Comparison of ENCODE assay signal across 17 cellular contexts in genomic region chr7:3103614-3104399, GRCh38.
A peak's percentile ranks its signal among the peaks of the same experiment; 100 is the strongest.
DNase-seq lines count a peak whose midpoint lies in the region; ATAC-seq and TF ChIP-seq lines count a peak whose summit lies in the region.
"Had no signal": no experiment of that assay in that cellular context is flagged by ENCODE, and none has a peak within 500 bp of the region (broad histone marks: within the 10 kb centered on the region; RNA-seq: fewer than 3 reads in every experiment).

No MANE protein-coding gene starts in this region.

- ATAC-seq in activated naive CD4-positive, alpha-beta T cell treated with anti-CD3 and anti-CD28 coated beads, Interleukin-2, amount 50 U/mL, for 72 hours, result peak; percentile 20 to 57
- ATAC-seq in upper lobe of right lung (peak; percentile 76), GM18870 (IDR thresholded peaks at IDR 0.05; ENCODE audit: unreplicated experiment) (no peak), HG03025 (IDR thresholded peaks at IDR 0.05; ENCODE audit: low FRiP score, unreplicated experiment) (no peak), HG03045 (IDR thresholded peaks at IDR 0.05; ENCODE audit: unreplicated experiment) (no peak)

- peak overlapping the region in 1 of 2 donors; percentile 0 for H3K27ac Mint-ChIP-seq in activated naive CD4-positive, alpha-beta T cell treated with anti-CD3 and anti-CD28 coated beads, Interleukin-2, amount 50 U/mL, for 72 hours
- peak overlapping the region; percentile 70 for H3K27ac Mint-ChIP-seq in dendritic cell treated with granulocyte-macrophage colony-stimulating factor and Interleukin-4, amounts not matched to agents 40 ng/mL and 50 ng/mL, for 4 days
- H3K27ac Mint-ChIP-seq: nephron had no signal

- no peaks in the 10 kb centered on the region for H3K27me3 ChIP-seq in upper lobe of right lung

- no peak overlapping the region for H3K4me3 Mint-ChIP-seq in dendritic cell treated with granulocyte-macrophage colony-stimulating factor and Interleukin-4, amounts not matched to agents 40 ng/mL and 50 ng/mL, for 4 days
- H3K4me3 Mint-ChIP-seq: nephron had no signal

- H3K9me3 Mint-ChIP-seq in activated naive CD4-positive, alpha-beta T cell treated with anti-CD3 and anti-CD28 coated beads, Interleukin-2, amount 50 U/mL, for 72 hours, result no peaks in the 10 kb centered on the region
- H3K9me3 Mint-ChIP-seq in dendritic cell treated with granulocyte-macrophage colony-stimulating factor and Interleukin-4, amounts not matched to agents 40 ng/mL and 50 ng/mL, for 4 days, result no peaks in the 10 kb centered on the region

- TF ChIP-seq CTCF in upper lobe of right lung (IDR thresholded peaks at IDR 0.05), result no peak

- peaks cover 33% of the 10 kb centered on the region for H3K4me1 Mint-ChIP-seq in dendritic cell treated with granulocyte-macrophage colony-stimulating factor and Interleukin-4, amounts not matched to agents 40 ng/mL and 50 ng/mL, for 4 days (ENCODE audit: low read depth)
- H3K4me1 Mint-ChIP-seq: nephron had no signal

- no peaks in the 10 kb centered on the region for H3K36me3 ChIP-seq in upper lobe of right lung

- no peak overlapping the region for H3K4me3 ChIP-seq in upper lobe of right lung
- H3K4me3 ChIP-seq: dorsolateral prefrontal cortex had no signal

- peak in 1 of 2 donors; percentile 59 for DNase-seq in activated naive CD4-positive, alpha-beta T cell treated with anti-CD3 and anti-CD28 coated beads, Interleukin-2, amount 50 U/mL, for 72 hours (ENCODE audit: low spot score in 2 of 2)
- no peak for DNase-seq in activated naive CD4-positive, alpha-beta T cell treated with anti-CD3 and anti-CD28 coated beads, Interleukin-2, amount 50 U/mL, for 16 hours
- DNase-seq in midbrain (lab: John Stamatoyannopoulos, UW) (peak; percentile 7), upper lobe of right lung (no peak)
- DNase-seq: activated CD4-positive, CD25-positive, alpha-beta regulatory T cell; Calu3; dorsolateral prefrontal cortex; hippocampal formation; left cardiac atrium; MM.1S; NCI-H2081 treated with DMSO at 0.1 percent for 48 hours; trophoblast cell had no signal

- peaks cover 12 to 35% of the 10 kb centered on the region in 2 donors for H3K36me3 Mint-ChIP-seq in activated naive CD4-positive, alpha-beta T cell treated with anti-CD3 and anti-CD28 coated beads, Interleukin-2, amount 50 U/mL, for 72 hours
- H3K36me3 Mint-ChIP-seq in dendritic cell treated with granulocyte-macrophage colony-stimulating factor and Interleukin-4, amounts not matched to agents 40 ng/mL and 50 ng/mL, for 4 days (ENCODE audit: low read depth), result no peaks in the 10 kb centered on the region

- intact Hi-C loops in dendritic cell treated with granulocyte-macrophage colony-stimulating factor and Interleukin-4, amounts not matched to agents 40 ng/mL and 50 ng/mL, for 4 days (cut with micrococcal nuclease), result no loop called here
- intact Hi-C loops in upper lobe of right lung (cut with DNase I), result no loop called here

- no peak overlapping the region for H3K27ac ChIP-seq in upper lobe of right lung

- peaks cover 28% of the 10 kb centered on the region for H3K27me3 Mint-ChIP-seq in dendritic cell treated with granulocyte-macrophage colony-stimulating factor and Interleukin-4, amounts not matched to agents 40 ng/mL and 50 ng/mL, for 4 days

- H3K9me3 ChIP-seq in upper lobe of right lung, result no peaks in the 10 kb centered on the region

- no peaks in the 10 kb centered on the region for H3K4me1 ChIP-seq in upper lobe of right lung

Comparison
In these comparisons a context has a peak if more than half of its experiments do, and no peak if none do; other contexts are left out.
1. ATAC-seq: peak in activated naive CD4-positive, alpha-beta T cell treated with anti-CD3 and anti-CD28 coated beads, Interleukin-2, amount 50 U/mL, for 72 hours (2 of 2) and upper lobe of right lung (single experiment); none in GM18870 (single experiment), HG03025 (single experiment) and HG03045 (single experiment).